Comparison of ENCODE assay signal across 2 cellular contexts in genomic region chr14:95485222-95485819, GRCh38.
TF ChIP-seq lines count a peak whose summit lies in the region.

No MANE protein-coding gene starts in this region.

TF ChIP-seq in GM23338, 12 proteins besides CTCF, POLR2A, EP300 and RAD21:
- TF ChIP-seq, protein P1, sequence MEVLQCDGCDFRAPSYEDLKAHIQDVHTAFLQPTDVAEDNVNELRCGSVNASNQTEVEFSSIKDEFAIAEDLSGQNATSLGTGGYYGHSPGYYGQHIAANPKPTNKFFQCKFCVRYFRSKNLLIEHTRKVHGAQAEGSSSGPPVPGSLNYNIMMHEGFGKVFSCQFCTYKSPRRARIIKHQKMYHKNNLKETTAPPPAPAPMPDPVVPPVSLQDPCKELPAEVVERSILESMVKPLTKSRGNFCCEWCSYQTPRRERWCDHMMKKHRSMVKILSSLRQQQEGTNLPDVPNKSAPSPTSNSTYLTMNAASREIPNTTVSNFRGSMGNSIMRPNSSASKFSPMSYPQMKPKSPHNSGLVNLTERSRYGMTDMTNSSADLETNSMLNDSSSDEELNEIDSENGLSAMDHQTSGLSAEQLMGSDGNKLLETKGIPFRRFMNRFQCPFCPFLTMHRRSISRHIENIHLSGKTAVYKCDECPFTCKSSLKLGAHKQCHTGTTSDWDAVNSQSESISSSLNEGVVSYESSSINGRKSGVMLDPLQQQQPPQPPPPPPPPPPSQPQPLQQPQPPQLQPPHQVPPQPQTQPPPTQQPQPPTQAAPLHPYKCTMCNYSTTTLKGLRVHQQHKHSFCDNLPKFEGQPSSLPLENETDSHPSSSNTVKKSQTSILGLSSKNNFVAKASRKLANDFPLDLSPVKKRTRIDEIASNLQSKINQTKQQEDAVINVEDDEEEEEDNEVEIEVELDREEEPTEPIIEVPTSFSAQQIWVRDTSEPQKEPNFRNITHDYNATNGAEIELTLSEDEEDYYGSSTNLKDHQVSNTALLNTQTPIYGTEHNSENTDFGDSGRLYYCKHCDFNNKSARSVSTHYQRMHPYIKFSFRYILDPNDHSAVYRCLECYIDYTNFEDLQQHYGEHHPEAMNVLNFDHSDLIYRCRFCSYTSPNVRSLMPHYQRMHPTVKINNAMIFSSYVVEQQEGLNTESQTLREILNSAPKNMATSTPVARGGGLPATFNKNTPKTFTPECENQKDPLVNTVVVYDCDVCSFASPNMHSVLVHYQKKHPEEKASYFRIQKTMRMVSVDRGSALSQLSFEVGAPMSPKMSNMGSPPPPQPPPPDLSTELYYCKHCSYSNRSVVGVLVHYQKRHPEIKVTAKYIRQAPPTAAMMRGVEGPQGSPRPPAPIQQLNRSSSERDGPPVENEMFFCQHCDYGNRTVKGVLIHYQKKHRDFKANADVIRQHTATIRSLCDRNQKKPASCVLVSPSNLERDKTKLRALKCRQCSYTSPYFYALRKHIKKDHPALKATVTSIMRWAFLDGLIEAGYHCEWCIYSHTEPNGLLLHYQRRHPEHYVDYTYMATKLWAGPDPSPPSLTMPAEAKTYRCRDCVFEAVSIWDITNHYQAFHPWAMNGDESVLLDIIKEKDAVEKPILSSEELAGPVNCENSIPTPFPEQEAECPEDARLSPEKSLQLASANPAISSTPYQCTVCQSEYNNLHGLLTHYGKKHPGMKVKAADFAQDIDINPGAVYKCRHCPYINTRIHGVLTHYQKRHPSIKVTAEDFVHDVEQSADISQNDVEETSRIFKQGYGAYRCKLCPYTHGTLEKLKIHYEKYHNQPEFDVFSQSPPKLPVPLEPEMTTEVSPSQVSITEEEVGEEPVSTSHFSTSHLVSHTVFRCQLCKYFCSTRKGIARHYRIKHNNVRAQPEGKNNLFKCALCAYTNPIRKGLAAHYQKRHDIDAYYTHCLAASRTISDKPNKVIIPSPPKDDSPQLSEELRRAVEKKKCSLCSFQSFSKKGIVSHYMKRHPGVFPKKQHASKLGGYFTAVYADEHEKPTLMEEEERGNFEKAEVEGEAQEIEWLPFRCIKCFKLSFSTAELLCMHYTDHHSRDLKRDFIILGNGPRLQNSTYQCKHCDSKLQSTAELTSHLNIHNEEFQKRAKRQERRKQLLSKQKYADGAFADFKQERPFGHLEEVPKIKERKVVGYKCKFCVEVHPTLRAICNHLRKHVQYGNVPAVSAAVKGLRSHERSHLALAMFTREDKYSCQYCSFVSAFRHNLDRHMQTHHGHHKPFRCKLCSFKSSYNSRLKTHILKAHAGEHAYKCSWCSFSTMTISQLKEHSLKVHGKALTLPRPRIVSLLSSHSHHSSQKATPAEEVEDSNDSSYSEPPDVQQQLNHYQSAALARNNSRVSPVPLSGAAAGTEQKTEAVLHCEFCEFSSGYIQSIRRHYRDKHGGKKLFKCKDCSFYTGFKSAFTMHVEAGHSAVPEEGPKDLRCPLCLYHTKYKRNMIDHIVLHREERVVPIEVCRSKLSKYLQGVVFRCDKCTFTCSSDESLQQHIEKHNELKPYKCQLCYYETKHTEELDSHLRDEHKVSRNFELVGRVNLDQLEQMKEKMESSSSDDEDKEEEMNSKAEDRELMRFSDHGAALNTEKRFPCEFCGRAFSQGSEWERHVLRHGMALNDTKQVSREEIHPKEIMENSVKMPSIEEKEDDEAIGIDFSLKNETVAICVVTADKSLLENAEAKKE (CRISPR knock-in tag; IDR thresholded peaks at IDR 0.05), result 0 out of 2 replicates have a peak, but pooled peaks have one; percentile 25
- no peak for TF ChIP-seq ZNF331 (CRISPR knock-in tag; IDR thresholded peaks at IDR 0.05; ENCODE audit: low read depth)
- no peak for TF ChIP-seq STAT1 (IDR thresholded peaks at IDR 0.05; ENCODE audit: unreplicated experiment)
TF ChIP-seq in GM23338: peak in this region for 1.

TF ChIP-seq in H1, 55 proteins besides CTCF, POLR2A, EP300 and RAD21:
- TF ChIP-seq JUN (IDR thresholded peaks at IDR 0.05; ENCODE audit: low read depth, low read length) (no peak), GABPA (IDR thresholded peaks at IDR 0.05; ENCODE audit: borderline replicate concordance, insufficient read depth, low read length) (no peak), TEAD4 (IDR thresholded peaks at IDR 0.05; ENCODE audit: low read depth, low read length) (peak; percentile 55; the same call in 1 of the 2 replicates)
